Comparison of ENCODE assay signal across 10 cellular contexts in genomic region chr3:129723558-129724324, GRCh38.
DNase-seq lines count a peak whose midpoint lies in the region; ATAC-seq and TF ChIP-seq lines count a peak whose summit lies in the region.
"Had no signal": no experiment of that assay in that cellular context is flagged by ENCODE, and none has a peak within 500 bp of the region (broad histone marks: within the 10 kb centered on the region; RNA-seq: fewer than 3 reads in every experiment).

No MANE protein-coding gene starts in this region.

- no peaks in the 10 kb centered on the region for H3K9me3 Mint-ChIP-seq in activated T-cell treated with anti-CD3 and anti-CD28 coated beads, Interleukin-2, amount 50 U/mL, for 72 hours

- H3K27me3 ChIP-seq in SJCRH30: no peaks in the 10 kb centered on the region

- TF ChIP-seq CTCF in AG04449 (IDR thresholded peaks at IDR 0.05; ENCODE audit: insufficient read depth, low read length, missing control alignments) (no peak), foreskin fibroblast (IDR thresholded peaks at IDR 0.05; ENCODE audit: low read depth, low read length) (no peak)

- H3K27me3 Mint-ChIP-seq in activated T-cell treated with anti-CD3 and anti-CD28 coated beads, Interleukin-2, amount 50 U/mL, for 72 hours (ENCODE audit: low read depth): no peaks in the 10 kb centered on the region

- CTCF ChIA-PET in AG04449 (lab: Yijun Ruan, JAX): interaction anchor here (0.6 kb wide), 1 partner anchor 210 kb away, joined by 3 read pairs; no protein-coding TSS in a partner anchor

- H3K27ac Mint-ChIP-seq in activated T-cell treated with anti-CD3 and anti-CD28 coated beads, Interleukin-2, amount 50 U/mL, for 72 hours: no peak overlapping the region

- no peaks in the 10 kb centered on the region; the same call in 1 of the 2 replicates for H3K9me3 ChIP-seq in SJCRH30 (replicated peaks)

- peaks cover 12% of the 10 kb centered on the region for H3K4me1 ChIP-seq in SJCRH30

- H3K4me1 Mint-ChIP-seq in activated T-cell treated with anti-CD3 and anti-CD28 coated beads, Interleukin-2, amount 50 U/mL, for 72 hours (ENCODE audit: low read depth): no peaks in the 10 kb centered on the region

- no peaks in the 10 kb centered on the region for H3K36me3 ChIP-seq in SJCRH30

- intact Hi-C loops in posterior vena cava (cut with DNase I): no loop called here

- POLR2A ChIA-PET in AG04449 (lab: Yijun Ruan, JAX): no interaction called here

- H3K36me3 Mint-ChIP-seq in activated T-cell treated with anti-CD3 and anti-CD28 coated beads, Interleukin-2, amount 50 U/mL, for 72 hours (ENCODE audit: insufficient read depth in 2 of 2): no peaks in the 10 kb centered on the region

- no peak overlapping the region for H3K4me3 ChIP-seq in AG04449 (ENCODE audit: low read depth, low read length)
- H3K4me3 ChIP-seq in SJCRH30: no peak overlapping the region
- peak overlapping the region in 1 of 2 donors; percentile 39 for H3K4me3 ChIP-seq in foreskin fibroblast (ENCODE audit: low read depth in 1 of 2, low read length in 2 of 2)

- ATAC-seq in HG03097 (IDR thresholded peaks at IDR 0.05; ENCODE audit: low FRiP score, unreplicated experiment): no peak
- ATAC-seq in activated T-cell treated with anti-CD3 and anti-CD28 coated beads, Interleukin-2, amount 50 U/mL, for 72 hours (replicated peaks in 1 of 2): no peak

- no peak overlapping the region for H3K4me3 Mint-ChIP-seq in activated T-cell treated with anti-CD3 and anti-CD28 coated beads, Interleukin-2, amount 50 U/mL, for 72 hours

- peak; percentile 79 for DNase-seq in AG04449 (ENCODE audit: low read depth, low spot score)
- DNase-seq in SJCRH30: peak; percentile 19 to 62
- DNase-seq in foreskin fibroblast: peak; percentile 87 to 94
- DNase-seq in non-pigmented ciliary epithelial cell (ENCODE audit: low read depth): peak; percentile 61
- no peak for DNase-seq in posterior vena cava (ENCODE audit: low spot score)
- DNase-seq in epidermal melanocyte (ENCODE audit: insufficient read length, low spot score): no peak
- DNase-seq in activated T-cell treated with anti-CD3 and anti-CD28 coated beads, Interleukin-2, amount 50 U/mL, for 72 hours: no peak
- DNase-seq: activated CD4-positive, alpha-beta T cell treated with anti-CD3 and anti-CD28 coated beads for 4 hours had no signal

- H3K27ac ChIP-seq in SJCRH30: no peak overlapping the region; the same call in 1 of the 2 replicates
- H3K27ac ChIP-seq: C4-2B had no signal

Comparison
In these comparisons a context has a peak if more than half of its experiments do, and no peak if none do; other contexts are left out.
1. DNase-seq: peak in AG04449 (single experiment), SJCRH30 (2 of 2), foreskin fibroblast (2 of 2) and non-pigmented ciliary epithelial cell (single experiment); none in posterior vena cava (single experiment), epidermal melanocyte (single experiment) and activated T-cell treated with anti-CD3 and anti-CD28 coated beads, Interleukin-2, amount 50 U/mL, for 72 hours (0 of 2).